Comparison of ENCODE assay signal across 10 cellular contexts in the genomic region with DNA sequence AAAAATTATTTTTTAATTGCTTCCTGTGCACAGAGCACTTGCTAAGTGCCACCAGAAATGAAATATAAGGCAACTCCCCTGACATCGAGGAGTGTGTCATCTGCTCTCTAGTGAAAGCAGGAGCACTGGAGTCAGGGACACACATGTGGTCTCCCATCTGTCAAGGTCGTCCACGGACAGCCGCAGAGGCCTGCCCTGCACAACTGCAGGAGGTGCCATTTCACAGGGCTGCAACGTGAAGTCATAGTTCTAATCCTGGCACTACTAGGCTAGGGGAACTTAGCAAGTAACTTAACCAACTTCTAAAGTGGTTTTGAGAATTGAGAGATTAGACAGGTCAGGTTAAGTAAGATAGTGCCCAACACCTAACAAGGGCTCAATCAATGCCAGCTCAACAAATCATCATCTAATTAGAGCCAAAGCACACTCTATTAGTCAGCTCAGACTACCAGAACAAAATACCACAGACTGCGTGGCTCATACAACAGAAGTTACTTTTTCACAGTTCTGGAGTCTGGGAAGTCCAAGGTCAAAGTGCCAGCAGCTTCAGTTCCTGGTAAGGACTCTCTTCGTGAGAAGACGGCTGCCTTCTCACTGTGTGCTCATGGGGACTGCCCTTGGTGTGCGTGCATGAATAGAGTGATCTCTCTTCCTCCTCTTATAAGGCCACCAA. TPM values are rescaled to one million over a fixed set of nuclear protein-coding genes. Genes with fewer than 3 reads are reported as not detected.
A peak's percentile ranks its signal among the peaks of the same experiment; 100 is the strongest.
DNase-seq lines count a peak whose midpoint lies in the region; ATAC-seq and TF ChIP-seq lines count a peak whose summit lies in the region.
"Had no signal": no experiment of that assay in that cellular context is flagged by ENCODE, and none has a peak within 500 bp of the region (broad histone marks: within the 10 kb centered on the region; RNA-seq: fewer than 3 reads in every experiment).

No MANE protein-coding gene starts in this region.

- H3K4me1 ChIP-seq in left lung = peaks cover 9 to 28% of the 10 kb centered on the region in 2 donors

- H3K27me3 ChIP-seq in left lung = no peaks in the 10 kb centered on the region

- H3K9me3 ChIP-seq in left lung = no peaks in the 10 kb centered on the region

- ATAC-seq in GM21423 (IDR thresholded peaks at IDR 0.05; ENCODE audit: unreplicated experiment) (peak; percentile 29), left lung (peak; percentile 20), GM21360 (IDR thresholded peaks at IDR 0.05; ENCODE audit: unreplicated experiment) (no peak)

- DNase-seq in AG20443 (ENCODE audit: low spot score) (peak; percentile 31), amniotic epithelial cell (ENCODE audit: low read depth) (peak; percentile 35), left lung (no peak), NCI-H510A treated with DMSO at 0.1 percent for 48 hours (lab: John Stamatoyannopoulos, UW) (no peak), DMS79 treated with DMSO at 0.1 percent for 48 hours (lab: John Stamatoyannopoulos, UW) (no peak)
- DNase-seq in stimulated activated CD4-positive, alpha-beta T cell treated with anti-CD3 and anti-CD28 coated beads, Interleukin-4, amount 100 ng/mL, for 1 hour = no peak
- DNase-seq: activated naive CD8-positive, alpha-beta T cell treated with anti-CD3 and anti-CD28 coated beads, Interleukin-2, amount 10 ng/mL, durations not matched to agents 7 days and 5 days; stimulated activated CD4-positive, alpha-beta T cell treated with anti-CD3 and anti-CD28 coated beads, Interleukin-4, amount 100 ng/mL, for 24 hours had no signal

- no peaks in the 10 kb centered on the region for H3K36me3 ChIP-seq in left lung

- no peak overlapping the region for H3K4me3 ChIP-seq in left lung

- intact Hi-C loops in left lung (cut with DNase I) = no loop called here

- TF ChIP-seq CTCF in left lung (IDR thresholded peaks at IDR 0.05) = no peak

- H3K27ac ChIP-seq in left lung = no peak overlapping the region

RNA-seq across cellular contexts. Expression of gene FOXN3, which starts 30.7 kb away (rescaled TPM):
- 10 to 100 TPM; 71.1 to 80.7 TPM for total RNA-seq in left lung

Comparison
In these comparisons a context has a peak if more than half of its experiments do, and no peak if none do; other contexts are left out.
1. DNase-seq: peak in AG20443 (single experiment) and amniotic epithelial cell (single experiment); none in left lung (0 of 2), NCI-H510A treated with DMSO at 0.1 percent for 48 hours (single experiment), stimulated activated CD4-positive, alpha-beta T cell treated with anti-CD3 and anti-CD28 coated beads, Interleukin-4, amount 100 ng/mL, for 1 hour (single experiment) and DMS79 treated with DMSO at 0.1 percent for 48 hours (single experiment).